Comparison of ENCODE assay signal across 8 cellular contexts in genomic region chr17:79042421-79043190, GRCh38. TPM values are rescaled to one million over a fixed set of nuclear protein-coding genes. Genes with fewer than 3 reads are reported as not detected.
DNase-seq lines count a peak whose midpoint lies in the region; ATAC-seq and TF ChIP-seq lines count a peak whose summit lies in the region.

No MANE protein-coding gene starts in this region.

- no peaks in the 10 kb centered on the region for H3K27me3 ChIP-seq in Loucy (ENCODE audit: insufficient read depth, low read length, poor library complexity, severe bottlenecking)
- H3K27me3 ChIP-seq in WERI-Rb-1 (ENCODE audit: insufficient read depth, low read depth, severe bottlenecking) = no peaks in the 10 kb centered on the region

- peaks cover 5% of the 10 kb centered on the region for H3K36me3 Mint-ChIP-seq in MCF 10A (ENCODE audit: insufficient read depth, unreplicated experiment)

- no peaks in the 10 kb centered on the region for H3K9me3 Mint-ChIP-seq in MCF 10A (ENCODE audit: unreplicated experiment)

- no peaks in the 10 kb centered on the region for H3F3A ChIP-seq in Loucy (ENCODE audit: low read depth)

- H3K79me2 ChIP-seq in Loucy (ENCODE audit: insufficient read depth, low read length) = no peaks in the 10 kb centered on the region

- ATAC-seq in left colon (peak; percentile 84), GM18519 (IDR thresholded peaks at IDR 0.05; ENCODE audit: low FRiP score, unreplicated experiment) (no peak), GM21619 (IDR thresholded peaks at IDR 0.05; ENCODE audit: unreplicated experiment) (no peak)

- H3K36me3 ChIP-seq in Loucy (ENCODE audit: insufficient read depth, low read length) = no peaks in the 10 kb centered on the region
- no peaks in the 10 kb centered on the region for H3K36me3 ChIP-seq in WERI-Rb-1

- peak; percentile 86 for DNase-seq in Daoy (ENCODE audit: low read depth)
- DNase-seq in WERI-Rb-1 = peak; percentile 89
- DNase-seq in MCF 10A (ENCODE audit: unreplicated experiment) = peak; percentile 72
- DNase-seq in left colon = peak; percentile 72 to 88
- peak; percentile 34 to 66 (median 53) for DNase-seq in stimulated activated CD4-positive, alpha-beta T cell treated with anti-CD3 and anti-CD28 coated beads, TNF-alpha, amount 100 ng/mL, for 48 hours (ENCODE audit: low read depth in 3 of 3)

- H3K9me2 ChIP-seq in Loucy (replicated peaks; ENCODE audit: low read depth, low read length) = no peaks in the 10 kb centered on the region

- H3K4me3 ChIP-seq in Loucy (ENCODE audit: low read length, poor library complexity, severe bottlenecking) (no peak overlapping the region), WERI-Rb-1 (ENCODE audit: low read depth, low read length) (no peak overlapping the region)

- H3K4me2 ChIP-seq in Loucy (ENCODE audit: low read depth, low read length, poor library complexity, severe bottlenecking) = no peak overlapping the region

- CTCF ChIA-PET in MCF 10A (lab: Yijun Ruan, JAX) = interaction anchor here (0.6 to 1.9 kb wide), 10 partner anchors 10 to 354 kb away, joined by 3 to 14 read pairs (median 4); no protein-coding TSS in a partner anchor

- H3K4me1 ChIP-seq in Loucy (ENCODE audit: insufficient read depth, low read length, poor library complexity, severe bottlenecking) = no peaks in the 10 kb centered on the region

- H3K9ac ChIP-seq in Loucy (ENCODE audit: low read depth, low read length, poor library complexity, severe bottlenecking) = no peak overlapping the region

- intact Hi-C loops in MCF 10A (cut with micrococcal nuclease) (loop anchor here (1.0 kb wide), 1 partner anchor 23 kb away; no protein-coding TSS in a partner anchor), left colon (cut with DNase I, micrococcal nuclease) (no loop called here)

- H4K20me1 ChIP-seq in Loucy (ENCODE audit: insufficient read depth, low read length, poor library complexity, severe bottlenecking) = no peaks in the 10 kb centered on the region

- peaks cover 26% of the 10 kb centered on the region for H3K27me3 Mint-ChIP-seq in MCF 10A (ENCODE audit: insufficient read depth, unreplicated experiment)

- H3K4me3 Mint-ChIP-seq in MCF 10A (ENCODE audit: unreplicated experiment) = no peak overlapping the region

- BruUV-seq in MCF 10A (replicated peaks; lab: Mats Ljungman, UMichigan) = no TSS peak

- H3K4me1 Mint-ChIP-seq in MCF 10A (ENCODE audit: insufficient read depth, unreplicated experiment) = peaks cover 35% of the 10 kb centered on the region

- TF ChIP-seq CTCF in Loucy (conservative IDR thresholded peaks at IDR 0.05; ENCODE audit: low read length) = peak; percentile 90
- peak; percentile 100 for TF ChIP-seq CTCF in WERI-Rb-1 (IDR thresholded peaks at IDR 0.05; ENCODE audit: low read depth, low read length)
- peak; percentile 54 for TF ChIP-seq CTCF in MCF 10A (IDR thresholded peaks at IDR 0.05; ENCODE audit: unreplicated experiment)

- no peak overlapping the region for H2AFZ ChIP-seq in Loucy (ENCODE audit: low read length)

- POLR2A ChIA-PET in MCF 10A (lab: Yijun Ruan, JAX) = no interaction called here

- no peak overlapping the region for H3K27ac ChIP-seq in WERI-Rb-1

- no peak overlapping the region for H3K27ac Mint-ChIP-seq in MCF 10A (ENCODE audit: low read depth, unreplicated experiment)

- H3K9me3 ChIP-seq in Loucy (ENCODE audit: insufficient read depth, low read depth, low read length) (no peaks in the 10 kb centered on the region), WERI-Rb-1 (ENCODE audit: severe bottlenecking) (no peaks in the 10 kb centered on the region)

RNA-seq across cellular contexts. Expression of gene C1QTNF1, which starts 18.6 kb away (rescaled TPM):
- total RNA-seq in Daoy (2014; rRNA removed; shearing (Covaris generic)) = 33.0 and 42.5 TPM in 2 replicates
- total RNA-seq in MCF 10A (2022) (3.0 and 3.3 TPM in 2 replicates), left colon (10 to 100 TPM; 14.6 to 16.7 TPM)

RNA-seq across cellular contexts. Expression of gene ENGASE, which starts 32.0 kb away (rescaled TPM):
- total RNA-seq in Daoy (2014; rRNA removed; shearing (Covaris generic)) = 6.3 and 7.7 TPM in 2 replicates
- total RNA-seq in MCF 10A (2022) = 34.5 and 40.3 TPM in 2 replicates
- total RNA-seq in left colon = 10 to 100 TPM; 85.4 to 89.5 TPM

RNA-seq across cellular contexts. Expression of gene CANT1, which starts 33.0 kb away (rescaled TPM):
- 62.9 and 81.9 TPM in 2 replicates for total RNA-seq in Daoy (2014; rRNA removed; shearing (Covaris generic))
- total RNA-seq in MCF 10A (2022) (62.5 and 65.1 TPM in 2 replicates), left colon (100 to 1,000 TPM; 302 to 322 TPM)
